8 cellular contexts compared by ENCODE assay signal in genomic region chr5:82641362-82641988, GRCh38.
DNase-seq lines count a peak whose midpoint lies in the region; ATAC-seq and TF ChIP-seq lines count a peak whose summit lies in the region.

No MANE protein-coding gene starts in this region.

- peak overlapping the region; percentile 60 for H3K27ac ChIP-seq in DND-41 (ENCODE audit: low read length)

- peaks cover 43% of the 10 kb centered on the region for H3K4me1 ChIP-seq in DND-41 (ENCODE audit: insufficient read depth, low read length)

- peak; percentile 75 for ATAC-seq in DND-41 (ENCODE audit: insufficient read depth, low read depth)
- peak; percentile 68 for ATAC-seq in GM19463 (IDR thresholded peaks at IDR 0.05; ENCODE audit: unreplicated experiment)
- ATAC-seq in left cardiac atrium: peak; percentile 95 to 96

- no peaks in the 10 kb centered on the region for H3K27me3 ChIP-seq in DND-41 (ENCODE audit: insufficient read depth, low read length, poor library complexity)

- H3K4me2 ChIP-seq in DND-41 (ENCODE audit: insufficient read depth, low read length): peak overlapping the region; percentile 24

- H3K9ac ChIP-seq in DND-41 (ENCODE audit: low read depth, low read length): peak overlapping the region; percentile 20; the same call in 1 of the 2 replicates

- H3K9me3 ChIP-seq in DND-41 (ENCODE audit: insufficient read depth, low read length, severe bottlenecking): no peaks in the 10 kb centered on the region

- H2AFZ ChIP-seq in DND-41 (ENCODE audit: low read depth, low read length): peak overlapping the region; percentile 35; the same call in 1 of the 2 replicates

- DNase-seq in DND-41 (peak; percentile 61), HK-2 (ENCODE audit: unreplicated experiment) (peak; percentile 13), NCI-H774 (lab: John Stamatoyannopoulos, UW) (peak; percentile 88), amygdala (lab: John Stamatoyannopoulos, UW) (peak in 48 of 56 donors; percentile 4 to 93 (median 37)), left cardiac atrium (peak; percentile 65), putamen (ENCODE audit: low spot score) (peak; percentile 91)
- no peak for DNase-seq in activated T-cell treated with anti-CD3 and anti-CD28 coated beads, Interleukin-2, amount 50 U/mL, for 1 hour

- no peaks in the 10 kb centered on the region for H3K79me2 ChIP-seq in DND-41 (ENCODE audit: insufficient read depth, low read length)

- H3K36me3 ChIP-seq in DND-41 (ENCODE audit: insufficient read depth, low read length): no peaks in the 10 kb centered on the region

- TF ChIP-seq CTCF in DND-41 (IDR thresholded peaks at IDR 0.05; ENCODE audit: borderline replicate concordance, extremely low read depth, low read length, poor library complexity, severe bottlenecking): peak; percentile 90

- no peak overlapping the region for H3K4me3 ChIP-seq in DND-41 (ENCODE audit: low read depth in 1 of 2, low read length in 2 of 2)

- intact Hi-C loops in left cardiac atrium (cut with DNase I): loop anchor here in 1 of 2 donors (5.0 to 10.0 kb wide), 3 partner anchors 153 to 793 kb away; no protein-coding TSS in a partner anchor

- no peaks in the 10 kb centered on the region for H4K20me1 ChIP-seq in DND-41 (ENCODE audit: insufficient read depth, low read length)
